11 cellular contexts compared by ENCODE assay signal in the genomic region with DNA sequence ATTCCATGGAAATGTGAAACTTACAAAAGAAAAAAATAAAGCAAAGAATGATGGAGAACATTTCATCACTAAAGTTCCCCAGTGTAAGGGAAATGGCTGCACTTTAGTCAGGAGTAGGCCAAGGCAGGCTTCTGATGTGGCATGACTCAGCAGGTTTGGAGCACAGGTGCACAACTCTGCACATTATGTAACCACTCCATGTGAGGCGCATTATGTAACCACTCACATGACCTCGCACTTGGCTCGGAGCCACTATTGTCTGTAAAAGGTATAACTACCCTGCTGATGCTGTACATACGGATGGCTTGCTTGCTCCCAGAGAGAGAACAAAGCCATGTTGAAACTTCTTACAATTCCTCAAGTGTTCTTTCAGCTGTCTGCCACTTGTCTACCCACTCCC.
DNase-seq lines count a peak whose midpoint lies in the region; ATAC-seq, FAIRE-seq and TF ChIP-seq lines count a peak whose summit lies in the region.
"Had no signal": no experiment of that assay in that cellular context is flagged by ENCODE, and none has a peak within 500 bp of the region (broad histone marks: within the 10 kb centered on the region; RNA-seq: fewer than 3 reads in every experiment).

No MANE protein-coding gene starts in this region.

- H3K4me3 Mint-ChIP-seq in stimulated activated effector memory CD8-positive, alpha-beta T cell treated with anti-CD3 and anti-CD28 coated beads, Interleukin-12 subunit alpha, Interleukin-12 subunit beta, amount 100 ng/mL, for 72 hours: no peak overlapping the region
- H3K4me3 Mint-ChIP-seq: activated CD8-positive, alpha-beta memory T cell treated with anti-CD3 and anti-CD28 coated beads, Interleukin-2, amount 10 ng/mL, durations not matched to agents 7 days and 5 days had no signal

- no peak overlapping the region for H3K27ac Mint-ChIP-seq in stimulated activated effector memory CD8-positive, alpha-beta T cell treated with anti-CD3 and anti-CD28 coated beads, Interleukin-12 subunit alpha, Interleukin-12 subunit beta, amount 100 ng/mL, for 72 hours
- H3K27ac Mint-ChIP-seq: activated CD8-positive, alpha-beta memory T cell treated with anti-CD3 and anti-CD28 coated beads, Interleukin-2, amount 10 ng/mL, durations not matched to agents 7 days and 5 days had no signal

- TF ChIP-seq POLR2A in K562 (conservative IDR thresholded peaks at IDR 0.05): no peak
- no peak for TF ChIP-seq POLR2A in right lobe of liver (IDR thresholded peaks at IDR 0.05)

- FAIRE-seq in K562 (lab: Jason Lieb, UNC): no peak

- in situ Hi-C loops in K562 (cut with MboI): no loop called here

- no peaks in the 10 kb centered on the region for H3K9me1 ChIP-seq in K562 (ENCODE audit: control insufficient read depth, insufficient read depth, low read length)

- H2AFZ ChIP-seq in K562 (ENCODE audit: low read depth, low read length): no peak overlapping the region

- H3K27me3 ChIP-seq in K562 (ENCODE audit: control insufficient read depth in 2 of 2, insufficient read depth in 2 of 2, low read length in 2 of 2): no peaks in the 10 kb centered on the region
- H3K27me3 ChIP-seq in right lobe of liver: no peaks in the 10 kb centered on the region
- no peaks in the 10 kb centered on the region for H3K27me3 ChIP-seq in right atrium auricular region
- H3K27me3 ChIP-seq: esophagus muscularis mucosa had no signal

- no peaks in the 10 kb centered on the region for H3K79me2 ChIP-seq in K562 (ENCODE audit: control insufficient read depth, insufficient read depth, low read length)

- POLR2A ChIA-PET in K562 (lab: Yijun Ruan, JAX): no interaction called here

- no peak for TF ChIP-seq CTCF in K562 (IDR thresholded peaks at IDR 0.05 in 2 of 3, conservative IDR thresholded peaks at IDR 0.05 in 1 of 3; ENCODE audit: insufficient read depth in 2 of 3, low read depth in 1 of 3, low read length in 3 of 3)
- TF ChIP-seq CTCF in right lobe of liver (IDR thresholded peaks at IDR 0.05): no peak
- TF ChIP-seq CTCF in right atrium auricular region (IDR thresholded peaks at IDR 0.05): no peak

- BruUV-seq in K562 (replicated peaks; lab: Mats Ljungman, UMichigan): no TSS peak

- CTCF ChIA-PET in K562 (lab: Yijun Ruan, JAX; ENCODE audit: low intra/inter-chr PET ratio): no interaction called here

- no peaks in the 10 kb centered on the region for H4K20me1 ChIP-seq in K562 (replicated peaks; ENCODE audit: control insufficient read depth, insufficient read depth, low read length)

- H3K27ac ChIP-seq in K562 (ENCODE audit: extremely low read depth, low read depth, low read length) (no peak overlapping the region), right lobe of liver (no peak overlapping the region), right atrium auricular region (no peak overlapping the region)
- H3K27ac ChIP-seq: esophagus muscularis mucosa, left ventricle myocardium inferior had no signal

- H3K9me3 ChIP-seq in K562 (replicated peaks; ENCODE audit: control insufficient read depth, insufficient read depth, low read depth, low read length) (0 out of 2 replicates have a peak, but pooled peaks cover 2% of the 10 kb centered on the region), right lobe of liver (no peaks in the 10 kb centered on the region), right atrium auricular region (no peaks in the 10 kb centered on the region)
- H3K9me3 ChIP-seq: esophagus muscularis mucosa, left ventricle myocardium inferior had no signal

- intact Hi-C loops in K562 (cut with micrococcal nuclease): loop anchor here (10.0 kb wide), 1 partner anchor 1917 kb away; no protein-coding TSS in a partner anchor
- intact Hi-C loops in right lobe of liver (cut with DNase I): no loop called here

- H3K4me1 Mint-ChIP-seq in stimulated activated effector memory CD8-positive, alpha-beta T cell treated with anti-CD3 and anti-CD28 coated beads, Interleukin-12 subunit alpha, Interleukin-12 subunit beta, amount 100 ng/mL, for 72 hours: no peaks in the 10 kb centered on the region
- H3K4me1 Mint-ChIP-seq: activated CD8-positive, alpha-beta memory T cell treated with anti-CD3 and anti-CD28 coated beads, Interleukin-2, amount 10 ng/mL, durations not matched to agents 7 days and 5 days had no signal

- H3K36me3 ChIP-seq in K562 (ENCODE audit: control insufficient read depth, insufficient read depth, low read length): no peaks in the 10 kb centered on the region
- no peaks in the 10 kb centered on the region for H3K36me3 ChIP-seq in right lobe of liver
- H3K36me3 ChIP-seq in right atrium auricular region: no peaks in the 10 kb centered on the region
- H3K36me3 ChIP-seq: esophagus muscularis mucosa, left ventricle myocardium inferior had no signal

- no peaks in the 10 kb centered on the region for H3K9me3 Mint-ChIP-seq in stimulated activated effector memory CD8-positive, alpha-beta T cell treated with anti-CD3 and anti-CD28 coated beads, Interleukin-12 subunit alpha, Interleukin-12 subunit beta, amount 100 ng/mL, for 72 hours

- 0% methylated on average over 4 of the region's 4 CpGs for WGBS in K562 (ENCODE audit: insufficient coverage, low coverage, missing lambda C conversion rate)
- WGBS in right lobe of liver (ENCODE audit: insufficient coverage, low coverage, low lambda C conversion rate, missing lambda C conversion rate): 20% methylated on average over 2 of the region's 4 CpGs

- no peaks in the 10 kb centered on the region for H3K4me1 ChIP-seq in K562 (replicated peaks in 1 of 2; ENCODE audit: control insufficient read depth in 2 of 2, insufficient read depth in 2 of 2, low read length in 2 of 2)
- H3K4me1 ChIP-seq in right lobe of liver: no peaks in the 10 kb centered on the region
- H3K4me1 ChIP-seq in right atrium auricular region: no peaks in the 10 kb centered on the region
- H3K4me1 ChIP-seq: left ventricle myocardium inferior had no signal

- no peaks in the 10 kb centered on the region for H3K36me3 Mint-ChIP-seq in stimulated activated effector memory CD8-positive, alpha-beta T cell treated with anti-CD3 and anti-CD28 coated beads, Interleukin-12 subunit alpha, Interleukin-12 subunit beta, amount 100 ng/mL, for 72 hours
- H3K36me3 Mint-ChIP-seq: activated CD8-positive, alpha-beta memory T cell treated with anti-CD3 and anti-CD28 coated beads, Interleukin-2, amount 10 ng/mL, durations not matched to agents 7 days and 5 days had no signal

- ATAC-seq in GM18909 (IDR thresholded peaks at IDR 0.05; ENCODE audit: poor library complexity, unreplicated experiment) (peak; percentile 47), K562 (no peak), right lobe of liver (peak; percentile 10 to 49 (median 35)), HG03520 (IDR thresholded peaks at IDR 0.05; ENCODE audit: unreplicated experiment) (no peak)
- no peak for ATAC-seq in stimulated activated effector memory CD8-positive, alpha-beta T cell treated with anti-CD3 and anti-CD28 coated beads, Interleukin-12 subunit alpha, Interleukin-12 subunit beta, amount 100 ng/mL, for 72 hours
- ATAC-seq: activated CD8-positive, alpha-beta memory T cell treated with anti-CD3 and anti-CD28 coated beads, Interleukin-2, amount 10 ng/mL, durations not matched to agents 7 days and 5 days had no signal

- no peak overlapping the region for H3K4me3 ChIP-seq in K562
- H3K4me3 ChIP-seq in right lobe of liver: no peak overlapping the region
- no peak overlapping the region for H3K4me3 ChIP-seq in right atrium auricular region
- H3K4me3 ChIP-seq: esophagus muscularis mucosa, left ventricle myocardium inferior had no signal

- TF ChIP-seq RAD21 in K562 (CRISPR knock-in tag; conservative IDR thresholded peaks at IDR 0.05 in 1 of 2, IDR thresholded peaks at IDR 0.05 in 1 of 2): no peak

- H3K9ac ChIP-seq in K562 (ENCODE audit: insufficient read depth in 1 of 2, low read depth in 2 of 2, low read length in 2 of 2): no peak overlapping the region

- TF ChIP-seq EP300 in K562 (IDR thresholded peaks at IDR 0.05; ENCODE audit: low read length): no peak

- H3K4me2 ChIP-seq in K562 (ENCODE audit: insufficient read depth, low read length): no peak overlapping the region

- DNase-seq in NCI-H2029 (lab: John Stamatoyannopoulos, UW) (peak; percentile 52), K562 (ENCODE audit: extremely low read depth in 1 of 4, low spot score in 3 of 4) (peak in 1 of 4 experiments; percentile 16), right lobe of liver (peak in 1 of 3 donors; percentile 51), right atrium auricular region (ENCODE audit: low spot score) (no peak)
- DNase-seq in stimulated activated effector memory CD8-positive, alpha-beta T cell treated with anti-CD3 and anti-CD28 coated beads, Interleukin-12 subunit alpha, Interleukin-12 subunit beta, amount 100 ng/mL, for 72 hours (ENCODE audit: low spot score in 2 of 2): no peak
- no peak for DNase-seq in activated CD8-positive, alpha-beta memory T cell treated with anti-CD3 and anti-CD28 coated beads, Interleukin-2, amount 50 U/mL, for 48 hours
- DNase-seq: activated CD8-positive, alpha-beta memory T cell treated with anti-CD3 and anti-CD28 coated beads, Interleukin-2, amount 10 ng/mL, durations not matched to agents 7 days and 5 days; left ventricle myocardium inferior had no signal

TF ChIP-seq in K562, 482 proteins besides CTCF, POLR2A, EP300 and RAD21:
- TF ChIP-seq NFE2 (IDR thresholded peaks at IDR 0.05; ENCODE audit: low read depth) (peak; percentile 46), USF1 (CRISPR knock-in tag; IDR thresholded peaks at IDR 0.05) (0 out of 2 replicates have a peak, but pooled peaks have one; percentile 18), HMG20A (CRISPR knock-in tag; conservative IDR thresholded peaks at IDR 0.05) (no peak), RBM17 (IDR thresholded peaks at IDR 0.05; ENCODE audit: borderline replicate concordance, low read depth, low read length) (no peak), NFIC (IDR thresholded peaks at IDR 0.05) (0 out of 2 replicates have a peak, but pooled peaks have one; percentile 10), MAFG (tag; conservative IDR thresholded peaks at IDR 0.05) (peak; percentile 35), DMBX1 (CRISPR knock-in tag; IDR thresholded peaks at IDR 0.05; ENCODE audit: borderline replicate concordance) (peak; percentile 74; the same call in 1 of the 2 replicates)

Comparison
In these comparisons a context has a peak if more than half of its experiments do, and no peak if none do; other contexts are left out.
1. ATAC-seq: peak in GM18909 (single experiment) and right lobe of liver (4 of 4); none in K562 (single experiment), stimulated activated effector memory CD8-positive, alpha-beta T cell treated with anti-CD3 and anti-CD28 coated beads, Interleukin-12 subunit alpha, Interleukin-12 subunit beta, amount 100 ng/mL, for 72 hours (single experiment) and HG03520 (single experiment).